ENCODE assay signal across 23 cellular contexts in the genomic region with DNA sequence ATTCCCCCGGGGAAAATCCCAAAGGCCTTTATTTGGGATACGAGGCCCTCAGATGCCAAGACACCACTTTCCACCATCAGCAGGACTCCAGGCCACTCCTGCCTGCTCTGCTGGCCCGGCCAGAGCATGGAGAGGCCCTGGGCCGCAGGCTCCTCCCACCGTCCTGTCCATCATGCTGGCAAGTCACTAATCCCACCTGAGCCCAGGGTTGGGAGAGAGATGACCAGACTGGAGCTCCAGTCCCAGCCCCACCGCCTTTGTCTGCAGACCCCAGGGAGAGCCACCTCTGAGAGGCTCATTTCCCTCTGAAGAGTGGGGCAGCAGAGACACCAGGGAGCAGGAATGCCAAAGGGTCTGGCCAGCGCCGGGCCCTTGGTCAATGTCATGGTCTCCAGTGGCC. TPM values are rescaled to one million over a fixed set of nuclear protein-coding genes. Genes with fewer than 3 reads are reported as not detected.
"Had no signal": no experiment of that assay in that cellular context is flagged by ENCODE, and none has a peak within 500 bp of the region (broad histone marks: within the 10 kb centered on the region; RNA-seq: fewer than 3 reads in every experiment).

No MANE protein-coding gene starts in this region.

- FAIRE-seq: astrocyte, endometrium, kidney had no signal

- H3K27me3 ChIP-seq: vagina had no signal

- H3K9me3 ChIP-seq: breast epithelium, gastrocnemius medialis, transverse colon, vagina had no signal

- H3K27ac ChIP-seq: breast epithelium, coronary artery, gastrocnemius medialis, transverse colon, vagina had no signal

- H3K4me3 Mint-ChIP-seq: activated naive CD4-positive, alpha-beta T cell treated with anti-CD3 and anti-CD28 coated beads, Interleukin-2, amount 10 ng/mL, durations not matched to agents 7 days and 5 days; mesothelial cell of epicardium; natural killer cell treated with Interleukin-12 subunit alpha and Interleukin-12 subunit beta and Interleukin-15 and Interleukin-18, amount 100 ng/mL, for 72 hours; stimulated activated naive CD8-positive, alpha-beta T cell treated with anti-CD3 and anti-CD28 coated beads, Interleukin-15, Interleukin-2, amounts not matched to agents 100 ng/mL and 50 ng/mL, for 24 hours had no signal

- ATAC-seq: gastrocnemius medialis; left lobe of liver; natural killer cell treated with Interleukin-12 subunit alpha and Interleukin-12 subunit beta and Interleukin-15 and Interleukin-18, amount 100 ng/mL, for 72 hours had no signal

- H3K4me3 ChIP-seq: breast epithelium, coronary artery, gastrocnemius medialis, lung, transverse colon, vagina had no signal

- H3K36me3 ChIP-seq: breast epithelium, gastrocnemius medialis, transverse colon, vagina had no signal

- H3K27ac Mint-ChIP-seq: activated naive CD4-positive, alpha-beta T cell treated with anti-CD3 and anti-CD28 coated beads, Interleukin-2, amount 10 ng/mL, durations not matched to agents 7 days and 5 days; mesothelial cell of epicardium; natural killer cell treated with Interleukin-12 subunit alpha and Interleukin-12 subunit beta and Interleukin-15 and Interleukin-18, amount 100 ng/mL, for 72 hours; stimulated activated naive CD8-positive, alpha-beta T cell treated with anti-CD3 and anti-CD28 coated beads, Interleukin-15, Interleukin-2, amounts not matched to agents 100 ng/mL and 50 ng/mL, for 24 hours had no signal

- DNase-seq: activated CD4-positive, CD25-positive, alpha-beta regulatory T cell treated with anti-CD3 and anti-CD28 coated beads, Interleukin-2, amount 50 U/mL, for 72 hours; activated CD8-positive, alpha-beta memory T cell treated with anti-CD3 and anti-CD28 coated beads for 24 hours; activated CD8-positive, alpha-beta memory T cell treated with anti-CD3 and anti-CD28 coated beads, Interleukin-2, amount 50 U/mL, for 48 hours; activated effector memory CD4-positive, alpha-beta T cell treated with Interleukin-2 at 50 U/mL for 16 hours; activated naive CD4-positive, alpha-beta T cell treated with anti-CD3 and anti-CD28 coated beads, Interleukin-2, amount 10 ng/mL, durations not matched to agents 7 days and 5 days; activated T-cell treated with anti-CD3 and anti-CD28 coated beads, Interleukin-2, amount 50 U/mL, for 48 hours; erythroblast; gastrocnemius medialis; kidney; nucleus accumbens; posterior cingulate gyrus had no signal

- H3K9me3 Mint-ChIP-seq: activated naive CD4-positive, alpha-beta T cell treated with anti-CD3 and anti-CD28 coated beads, Interleukin-2, amount 10 ng/mL, durations not matched to agents 7 days and 5 days; mesothelial cell of epicardium; natural killer cell treated with Interleukin-12 subunit alpha and Interleukin-12 subunit beta and Interleukin-15 and Interleukin-18, amount 100 ng/mL, for 72 hours; stimulated activated naive CD8-positive, alpha-beta T cell treated with anti-CD3 and anti-CD28 coated beads, Interleukin-15, Interleukin-2, amounts not matched to agents 100 ng/mL and 50 ng/mL, for 24 hours had no signal

- H3K36me3 Mint-ChIP-seq: mesothelial cell of epicardium; natural killer cell treated with Interleukin-12 subunit alpha and Interleukin-12 subunit beta and Interleukin-15 and Interleukin-18, amount 100 ng/mL, for 72 hours had no signal

RNA-seq across cellular contexts. Expression of gene NKPD1, which starts 4.6 kb away (rescaled TPM):
- total RNA-seq: astrocyte, left lobe of liver, skeletal muscle tissue had no signal
